ENCODE assay signal across 15 cellular contexts in the genomic region with DNA sequence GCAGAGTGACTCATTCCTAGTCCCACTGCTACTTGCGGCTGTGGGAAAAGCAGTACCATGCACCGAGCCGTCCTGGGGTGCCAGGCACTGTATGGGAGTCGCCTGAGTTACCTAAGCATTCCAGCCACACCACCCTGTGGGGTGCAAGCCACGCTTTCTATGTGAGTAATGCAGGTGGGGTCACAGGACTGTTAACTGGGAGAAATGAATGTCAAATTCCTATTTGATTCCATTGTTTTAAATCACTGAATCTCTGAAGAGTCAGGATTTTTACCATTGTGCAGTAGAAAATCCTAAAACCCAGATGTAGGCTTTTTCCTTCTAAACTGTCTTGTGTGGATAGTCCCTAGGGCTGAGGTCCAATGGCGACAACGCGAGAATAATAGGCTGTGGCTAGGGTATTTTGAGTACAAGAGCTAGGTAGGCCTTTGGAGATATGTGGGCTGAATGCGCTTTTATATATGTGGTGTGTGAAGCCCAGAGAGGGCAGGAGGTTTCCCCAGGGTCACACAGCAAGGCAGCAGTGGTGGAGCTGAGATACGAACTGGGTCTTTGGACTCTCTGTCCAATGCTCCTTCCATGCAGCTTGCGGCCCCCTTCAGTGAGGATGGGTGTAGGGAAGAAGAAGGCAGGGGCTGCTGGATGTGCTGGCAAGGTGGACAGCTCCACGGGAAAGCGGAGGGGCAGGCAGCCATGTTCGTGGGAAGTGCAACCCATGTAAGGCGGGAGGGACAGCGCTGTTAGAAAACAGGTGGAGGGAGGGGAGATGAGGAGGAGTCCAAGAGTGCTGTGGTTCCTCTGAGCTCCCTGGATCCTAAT.
DNase-seq lines count a peak whose midpoint lies in the region; TF ChIP-seq lines count a peak whose summit lies in the region.
"Had no signal": no experiment of that assay in that cellular context is flagged by ENCODE, and none has a peak within 500 bp of the region (broad histone marks: within the 10 kb centered on the region; RNA-seq: fewer than 3 reads in every experiment).

No MANE protein-coding gene starts in this region.

- H2BK5ac ChIP-seq in mesenchymal stem cell (ENCODE audit: low read depth, low read length, poor library complexity, severe bottlenecking), result peak overlapping the region; percentile 39

- H3K4me3 ChIP-seq in AG10803 (ENCODE audit: low read length), result no peak overlapping the region
- no peak overlapping the region for H3K4me3 ChIP-seq in endodermal cell (ENCODE audit: low read length)
- no peak overlapping the region for H3K4me3 ChIP-seq in mesenchymal stem cell (ENCODE audit: insufficient read depth in 1 of 2, low read depth in 1 of 2, low read length in 2 of 2)
- no peak overlapping the region for H3K4me3 ChIP-seq in sigmoid colon
- H3K4me3 ChIP-seq: right lobe of liver had no signal

- H3K9me3 Mint-ChIP-seq in endodermal cell, result peaks cover 14% of the 10 kb centered on the region

- intact Hi-C loops in sigmoid colon (cut with DNase I), result no loop called here

- no peaks in the 10 kb centered on the region for H3K27me3 ChIP-seq in endodermal cell (ENCODE audit: control insufficient read depth, insufficient read depth, low read length, poor library complexity, severe bottlenecking)
- H3K27me3 ChIP-seq in mesenchymal stem cell (ENCODE audit: control insufficient read depth in 1 of 2, insufficient read depth in 1 of 2, low read length in 2 of 2), result peaks cover 0 to 12% of the 10 kb centered on the region in 2 experiments
- H3K27me3 ChIP-seq in sigmoid colon, result no peaks in the 10 kb centered on the region
- H3K27me3 ChIP-seq: right lobe of liver had no signal

- H3K4ac ChIP-seq in mesenchymal stem cell (ENCODE audit: low read depth in 1 of 2, low read length in 2 of 2), result no peak overlapping the region

- no peak overlapping the region for H2BK12ac ChIP-seq in mesenchymal stem cell (ENCODE audit: low read length in 2 of 2)

- no peak overlapping the region for H2AFZ ChIP-seq in mesenchymal stem cell (ENCODE audit: low read depth, low read length)

- DNase-seq in AG10803 (ENCODE audit: low read depth) (peak; percentile 12), NCI-H226 (peak; percentile 99), endodermal cell (no peak), mesenchymal stem cell (peak; percentile 72), NCI-H2107 (lab: John Stamatoyannopoulos, UW) (no peak), sigmoid colon (no peak), NCI-H1048 (lab: John Stamatoyannopoulos, UW) (no peak), inferior parietal cortex (ENCODE audit: extremely low spot score) (no peak)
- DNase-seq: cerebellar nuclear complex; natural killer cell; NCI-H1417 treated with DMSO at 0.1 percent for 48 hours; NCI-H446 treated with DMSO at 0.1 percent for 48 hours; right lobe of liver; stimulated activated CD4-positive, alpha-beta T cell treated with anti-CD3 and anti-CD28 coated beads, Interleukin-4, amount 100 ng/mL, for 24 hours had no signal

- H3K4me1 ChIP-seq in endodermal cell (ENCODE audit: control insufficient read depth, insufficient read depth, low read length), result no peaks in the 10 kb centered on the region
- peaks cover 28% of the 10 kb centered on the region for H3K4me1 ChIP-seq in mesenchymal stem cell (ENCODE audit: control insufficient read depth, insufficient read depth, low read depth, low read length)
- H3K4me1 ChIP-seq in sigmoid colon, result peaks cover 0 to 8% (median 5%) of the 10 kb centered on the region in 4 donors

- H3K9me3 ChIP-seq in endodermal cell (ENCODE audit: control insufficient read depth, low read length) (peaks cover 6% of the 10 kb centered on the region), mesenchymal stem cell (ENCODE audit: control insufficient read depth, low read length) (no peaks in the 10 kb centered on the region), sigmoid colon (no peaks in the 10 kb centered on the region)
- H3K9me3 ChIP-seq: right lobe of liver had no signal

- H4K91ac ChIP-seq in mesenchymal stem cell (ENCODE audit: low read length), result no peak overlapping the region

- H2BK15ac ChIP-seq in mesenchymal stem cell (ENCODE audit: low read depth, poor library complexity, severe bottlenecking), result no peak overlapping the region

- peaks cover 2% of the 10 kb centered on the region for H3K27me3 Mint-ChIP-seq in endodermal cell (ENCODE audit: insufficient read depth)

- TF ChIP-seq EP300 in sigmoid colon (IDR thresholded peaks at IDR 0.05), result no peak

- no peak overlapping the region for H3K4me3 Mint-ChIP-seq in endodermal cell
- H3K4me3 Mint-ChIP-seq: natural killer cell had no signal

- H3K79me1 ChIP-seq in mesenchymal stem cell (replicated peaks; ENCODE audit: low read length, poor library complexity, severe bottlenecking), result no peaks in the 10 kb centered on the region

- H3K18ac ChIP-seq in mesenchymal stem cell (ENCODE audit: low read depth in 1 of 2, low read length in 2 of 2), result no peak overlapping the region

- peaks cover 2% of the 10 kb centered on the region for H3K36me3 Mint-ChIP-seq in endodermal cell (ENCODE audit: low read depth)
- H3K36me3 Mint-ChIP-seq: natural killer cell had no signal

- H3K9ac ChIP-seq in endodermal cell (ENCODE audit: extremely low read depth, low read length, poor library complexity, severe bottlenecking) (no peak overlapping the region), mesenchymal stem cell (ENCODE audit: low read length) (no peak overlapping the region)

- H3K14ac ChIP-seq in mesenchymal stem cell (ENCODE audit: low read length in 2 of 2), result no peak overlapping the region

- no peak overlapping the region for H2BK120ac ChIP-seq in mesenchymal stem cell (ENCODE audit: low read depth, low read length)

- H3K4me2 ChIP-seq in mesenchymal stem cell (ENCODE audit: low read length, poor library complexity, severe bottlenecking), result no peak overlapping the region

- H3K36me3 ChIP-seq in endodermal cell (ENCODE audit: control insufficient read depth, insufficient read depth, low read length), result no peaks in the 10 kb centered on the region
- H3K36me3 ChIP-seq in mesenchymal stem cell (ENCODE audit: control insufficient read depth in 1 of 2, insufficient read depth in 2 of 2, low read depth in 1 of 2, low read length in 2 of 2), result no peaks in the 10 kb centered on the region
- no peaks in the 10 kb centered on the region for H3K36me3 ChIP-seq in sigmoid colon
- H3K36me3 ChIP-seq: right lobe of liver had no signal

- H3K27ac ChIP-seq in endodermal cell (ENCODE audit: low read depth, low read length) (no peak overlapping the region), mesenchymal stem cell (ENCODE audit: low read length, poor library complexity, severe bottlenecking) (peak overlapping the region; percentile 78), sigmoid colon (no peak overlapping the region)

- no peak overlapping the region for H4K8ac ChIP-seq in mesenchymal stem cell (ENCODE audit: low read length)

- 87 to 91% methylated on average over 7 to 16 of the region's 16 CpGs for WGBS in endodermal cell (ENCODE audit: insufficient coverage in 1 of 2, insufficient read length in 1 of 2), 2 experiments
- WGBS in mesenchymal stem cell, result 84% methylated on average over 15 of the region's 16 CpGs
- 91 to 92% methylated on average over 16 of the region's 16 CpGs for WGBS in sigmoid colon, 2 donors

- no peak for TF ChIP-seq POLR2A in sigmoid colon (IDR thresholded peaks at IDR 0.05)

- no peak for TF ChIP-seq CTCF in AG10803 (conservative IDR thresholded peaks at IDR 0.05; ENCODE audit: low read length)
- no peak for TF ChIP-seq CTCF in endodermal cell (conservative IDR thresholded peaks at IDR 0.05)
- no peak for TF ChIP-seq CTCF in sigmoid colon (IDR thresholded peaks at IDR 0.05)

- no peaks in the 10 kb centered on the region for H3K4me1 Mint-ChIP-seq in endodermal cell
- H3K4me1 Mint-ChIP-seq: natural killer cell had no signal

- H3K27ac Mint-ChIP-seq in endodermal cell, result peak overlapping the region; percentile 33
- H3K27ac Mint-ChIP-seq: activated naive CD4-positive, alpha-beta T cell treated with anti-CD3 and anti-CD28 coated beads, Interleukin-2, amount 50 U/mL, for 72 hours; natural killer cell had no signal

- peak overlapping the region; percentile 27 for H2AK5ac ChIP-seq in mesenchymal stem cell (ENCODE audit: low read length, severe bottlenecking)

- H3K23ac ChIP-seq in mesenchymal stem cell (ENCODE audit: low read length in 2 of 2), result no peak overlapping the region

Comparison
In these comparisons a context has a peak if more than half of its experiments do, and no peak if none do; other contexts are left out.
1. DNase-seq: peak in AG10803 (single experiment), NCI-H226 (single experiment) and mesenchymal stem cell (single experiment); none in endodermal cell (single experiment), NCI-H2107 (single experiment), sigmoid colon (single experiment), NCI-H1048 (single experiment) and inferior parietal cortex (single experiment).